ENCODE assay signal across 1 cellular context in the genomic region with DNA sequence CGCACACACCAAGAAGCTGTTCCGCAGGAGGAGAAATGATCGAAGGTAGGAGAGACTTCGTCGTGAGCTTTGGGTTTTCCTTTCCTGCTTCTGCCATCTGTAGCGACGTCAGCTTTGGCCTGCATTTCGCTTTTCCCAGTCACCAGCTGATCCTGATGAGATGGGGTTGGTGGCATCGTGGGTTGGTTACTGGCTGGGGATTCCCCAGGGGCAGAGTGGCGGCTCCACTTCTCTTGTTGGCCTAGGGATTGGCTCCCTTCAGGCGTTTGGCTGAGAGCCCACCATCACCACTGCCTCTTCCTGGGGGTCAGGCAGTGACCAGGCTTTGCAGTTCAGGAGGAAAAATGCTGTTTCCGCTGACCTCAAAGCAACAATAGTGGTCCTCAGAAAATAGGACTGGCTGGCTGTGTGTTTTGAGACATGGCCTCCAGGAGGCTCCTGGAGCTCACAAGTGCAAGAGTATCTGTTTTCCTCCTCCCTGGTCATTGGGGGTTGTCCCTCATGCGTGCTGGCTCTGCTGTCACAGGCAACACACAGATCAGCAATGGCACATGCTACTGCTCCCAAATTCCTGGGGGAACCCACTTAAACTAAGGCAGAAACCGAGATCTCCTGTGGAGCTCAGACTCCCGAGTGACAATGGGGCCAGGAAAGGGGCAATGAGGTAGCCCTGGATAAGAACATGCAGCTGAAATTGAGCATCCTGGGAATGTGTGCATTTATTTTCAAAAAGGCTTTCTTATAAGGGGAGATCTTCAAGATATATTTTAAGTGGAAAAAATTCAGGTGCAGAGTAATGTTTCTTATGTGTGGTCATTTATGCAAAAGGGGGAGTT.
TF ChIP-seq lines count a peak whose summit lies in the region.

No MANE protein-coding gene starts in this region.

TF ChIP-seq in GM23338, 12 proteins besides CTCF, POLR2A, EP300 and RAD21 (continued from another document):
- TF ChIP-seq, protein P1, sequence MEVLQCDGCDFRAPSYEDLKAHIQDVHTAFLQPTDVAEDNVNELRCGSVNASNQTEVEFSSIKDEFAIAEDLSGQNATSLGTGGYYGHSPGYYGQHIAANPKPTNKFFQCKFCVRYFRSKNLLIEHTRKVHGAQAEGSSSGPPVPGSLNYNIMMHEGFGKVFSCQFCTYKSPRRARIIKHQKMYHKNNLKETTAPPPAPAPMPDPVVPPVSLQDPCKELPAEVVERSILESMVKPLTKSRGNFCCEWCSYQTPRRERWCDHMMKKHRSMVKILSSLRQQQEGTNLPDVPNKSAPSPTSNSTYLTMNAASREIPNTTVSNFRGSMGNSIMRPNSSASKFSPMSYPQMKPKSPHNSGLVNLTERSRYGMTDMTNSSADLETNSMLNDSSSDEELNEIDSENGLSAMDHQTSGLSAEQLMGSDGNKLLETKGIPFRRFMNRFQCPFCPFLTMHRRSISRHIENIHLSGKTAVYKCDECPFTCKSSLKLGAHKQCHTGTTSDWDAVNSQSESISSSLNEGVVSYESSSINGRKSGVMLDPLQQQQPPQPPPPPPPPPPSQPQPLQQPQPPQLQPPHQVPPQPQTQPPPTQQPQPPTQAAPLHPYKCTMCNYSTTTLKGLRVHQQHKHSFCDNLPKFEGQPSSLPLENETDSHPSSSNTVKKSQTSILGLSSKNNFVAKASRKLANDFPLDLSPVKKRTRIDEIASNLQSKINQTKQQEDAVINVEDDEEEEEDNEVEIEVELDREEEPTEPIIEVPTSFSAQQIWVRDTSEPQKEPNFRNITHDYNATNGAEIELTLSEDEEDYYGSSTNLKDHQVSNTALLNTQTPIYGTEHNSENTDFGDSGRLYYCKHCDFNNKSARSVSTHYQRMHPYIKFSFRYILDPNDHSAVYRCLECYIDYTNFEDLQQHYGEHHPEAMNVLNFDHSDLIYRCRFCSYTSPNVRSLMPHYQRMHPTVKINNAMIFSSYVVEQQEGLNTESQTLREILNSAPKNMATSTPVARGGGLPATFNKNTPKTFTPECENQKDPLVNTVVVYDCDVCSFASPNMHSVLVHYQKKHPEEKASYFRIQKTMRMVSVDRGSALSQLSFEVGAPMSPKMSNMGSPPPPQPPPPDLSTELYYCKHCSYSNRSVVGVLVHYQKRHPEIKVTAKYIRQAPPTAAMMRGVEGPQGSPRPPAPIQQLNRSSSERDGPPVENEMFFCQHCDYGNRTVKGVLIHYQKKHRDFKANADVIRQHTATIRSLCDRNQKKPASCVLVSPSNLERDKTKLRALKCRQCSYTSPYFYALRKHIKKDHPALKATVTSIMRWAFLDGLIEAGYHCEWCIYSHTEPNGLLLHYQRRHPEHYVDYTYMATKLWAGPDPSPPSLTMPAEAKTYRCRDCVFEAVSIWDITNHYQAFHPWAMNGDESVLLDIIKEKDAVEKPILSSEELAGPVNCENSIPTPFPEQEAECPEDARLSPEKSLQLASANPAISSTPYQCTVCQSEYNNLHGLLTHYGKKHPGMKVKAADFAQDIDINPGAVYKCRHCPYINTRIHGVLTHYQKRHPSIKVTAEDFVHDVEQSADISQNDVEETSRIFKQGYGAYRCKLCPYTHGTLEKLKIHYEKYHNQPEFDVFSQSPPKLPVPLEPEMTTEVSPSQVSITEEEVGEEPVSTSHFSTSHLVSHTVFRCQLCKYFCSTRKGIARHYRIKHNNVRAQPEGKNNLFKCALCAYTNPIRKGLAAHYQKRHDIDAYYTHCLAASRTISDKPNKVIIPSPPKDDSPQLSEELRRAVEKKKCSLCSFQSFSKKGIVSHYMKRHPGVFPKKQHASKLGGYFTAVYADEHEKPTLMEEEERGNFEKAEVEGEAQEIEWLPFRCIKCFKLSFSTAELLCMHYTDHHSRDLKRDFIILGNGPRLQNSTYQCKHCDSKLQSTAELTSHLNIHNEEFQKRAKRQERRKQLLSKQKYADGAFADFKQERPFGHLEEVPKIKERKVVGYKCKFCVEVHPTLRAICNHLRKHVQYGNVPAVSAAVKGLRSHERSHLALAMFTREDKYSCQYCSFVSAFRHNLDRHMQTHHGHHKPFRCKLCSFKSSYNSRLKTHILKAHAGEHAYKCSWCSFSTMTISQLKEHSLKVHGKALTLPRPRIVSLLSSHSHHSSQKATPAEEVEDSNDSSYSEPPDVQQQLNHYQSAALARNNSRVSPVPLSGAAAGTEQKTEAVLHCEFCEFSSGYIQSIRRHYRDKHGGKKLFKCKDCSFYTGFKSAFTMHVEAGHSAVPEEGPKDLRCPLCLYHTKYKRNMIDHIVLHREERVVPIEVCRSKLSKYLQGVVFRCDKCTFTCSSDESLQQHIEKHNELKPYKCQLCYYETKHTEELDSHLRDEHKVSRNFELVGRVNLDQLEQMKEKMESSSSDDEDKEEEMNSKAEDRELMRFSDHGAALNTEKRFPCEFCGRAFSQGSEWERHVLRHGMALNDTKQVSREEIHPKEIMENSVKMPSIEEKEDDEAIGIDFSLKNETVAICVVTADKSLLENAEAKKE (CRISPR knock-in tag; IDR thresholded peaks at IDR 0.05), result no peak
- no peak for TF ChIP-seq JUNB (IDR thresholded peaks at IDR 0.05; ENCODE audit: unreplicated experiment)
- TF ChIP-seq STAT1 (IDR thresholded peaks at IDR 0.05; ENCODE audit: unreplicated experiment), result no peak
